ENCODE assay signal across 8 cellular contexts in genomic region chr21:31509108-31510017, GRCh38.
DNase-seq lines count a peak whose midpoint lies in the region; ATAC-seq, FAIRE-seq and TF ChIP-seq lines count a peak whose summit lies in the region.

No MANE protein-coding gene starts in this region.

- no peak for TF ChIP-seq POLR2A in GM12891 (IDR thresholded peaks at IDR 0.05; ENCODE audit: low read depth, low read length)

- DNase-seq in GM12891 (ENCODE audit: insufficient read length, low spot score) (peak; percentile 22), NCI-H82 (lab: John Stamatoyannopoulos, UW) (peak; percentile 65), midbrain (lab: John Stamatoyannopoulos, UW) (no peak), NCI-H774 (lab: John Stamatoyannopoulos, UW) (no peak)
- DNase-seq in activated CD8-positive, alpha-beta memory T cell treated with anti-CD3 and anti-CD28 coated beads for 48 hours (ENCODE audit: low read depth in 2 of 3, low spot score in 2 of 3) = peak; percentile 50 to 67 (median 58)
- peak; percentile 66 to 72 (median 68) for DNase-seq in stimulated activated CD4-positive, alpha-beta T cell treated with anti-CD3 and anti-CD28 coated beads, TNF-alpha, amount 100 ng/mL, for 4 hours (ENCODE audit: low read depth in 3 of 3)

- peak; percentile 5 for FAIRE-seq in GM12891 (lab: Jason Lieb, UNC)

- ATAC-seq in HG02642 (IDR thresholded peaks at IDR 0.05; ENCODE audit: poor library complexity, unreplicated experiment) (peak; percentile 43), esophagus mucosa (peak; percentile 87)

TF ChIP-seq in GM12891, 5 proteins besides CTCF, POLR2A, EP300 and RAD21:
- TF ChIP-seq PAX5 (IDR thresholded peaks at IDR 0.05; ENCODE audit: insufficient read depth, low read length, severe bottlenecking) (no peak), SPI1 (IDR thresholded peaks at IDR 0.05; ENCODE audit: low read depth, low read length) (no peak), TAF1 (IDR thresholded peaks at IDR 0.05; ENCODE audit: low read depth, low read length) (no peak), POLR2AphosphoS5 (IDR thresholded peaks at IDR 0.05; ENCODE audit: low read depth, low read length) (no peak), POU2F2 (IDR thresholded peaks at IDR 0.05; ENCODE audit: low read depth, low read length) (no peak)

Comparison
In these comparisons a context has a peak if more than half of its experiments do, and no peak if none do; other contexts are left out.
1. DNase-seq: peak in GM12891 (single experiment), NCI-H82 (single experiment), activated CD8-positive, alpha-beta memory T cell treated with anti-CD3 and anti-CD28 coated beads for 48 hours (3 of 3) and stimulated activated CD4-positive, alpha-beta T cell treated with anti-CD3 and anti-CD28 coated beads, TNF-alpha, amount 100 ng/mL, for 4 hours (3 of 3); none in midbrain (single experiment) and NCI-H774 (single experiment).